Comparison of ENCODE assay signal across 8 cellular contexts in the genomic region with DNA sequence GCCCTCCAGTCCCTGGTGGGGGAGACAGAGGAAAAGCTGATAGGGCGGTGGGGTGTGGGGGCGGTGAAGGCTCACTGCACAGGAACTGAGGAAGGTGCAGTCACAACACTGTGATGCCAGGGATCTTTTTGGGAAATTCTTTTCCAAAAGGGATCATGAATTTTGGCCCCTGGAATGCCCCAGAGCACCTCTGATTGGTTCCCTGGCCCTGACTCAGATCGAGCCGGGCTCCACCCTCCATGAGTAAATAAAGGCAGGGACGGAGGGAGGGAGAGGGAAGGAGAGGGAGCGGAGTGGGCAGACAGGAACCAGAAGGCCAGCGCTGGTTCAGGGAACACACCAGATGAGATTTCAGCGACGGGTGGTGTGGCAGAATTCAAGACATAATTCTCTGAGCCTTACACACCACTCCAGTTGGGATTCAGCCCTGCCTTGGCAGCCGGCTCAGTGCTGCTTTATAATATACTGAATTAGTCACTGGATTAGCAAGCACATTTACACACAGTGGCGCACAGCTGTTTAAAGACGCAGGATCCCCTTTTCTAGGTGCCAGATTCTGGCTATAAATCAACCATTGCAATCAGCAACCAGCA.
DNase-seq lines count a peak whose midpoint lies in the region; ATAC-seq and TF ChIP-seq lines count a peak whose summit lies in the region.

No MANE protein-coding gene starts in this region.

- no peak overlapping the region for H2AFZ ChIP-seq in neural progenitor cell (replicated peaks)

- peaks cover 97% of the 10 kb centered on the region for H3K4me1 Mint-ChIP-seq in activated T-cell treated with anti-CD3 and anti-CD28 coated beads, Interleukin-2, amount 50 U/mL, for 4 hours (ENCODE audit: low read depth)
- H3K4me1 Mint-ChIP-seq in neural progenitor cell (peaks cover 23% of the 10 kb centered on the region), endodermal cell (peaks cover 27% of the 10 kb centered on the region)

- no peaks in the 10 kb centered on the region for H3K9me3 ChIP-seq in colonic mucosa
- no peaks in the 10 kb centered on the region for H3K9me3 ChIP-seq in lower lobe of right lung
- H3K9me3 ChIP-seq in thyroid gland: no peaks in the 10 kb centered on the region
- H3K9me3 ChIP-seq in neural progenitor cell (ENCODE audit: low read depth): no peaks in the 10 kb centered on the region
- H3K9me3 ChIP-seq in endodermal cell (ENCODE audit: control insufficient read depth, low read length): no peaks in the 10 kb centered on the region

- intact Hi-C loops in colonic mucosa (cut with DNase I): no loop called here
- intact Hi-C loops in lower lobe of right lung (cut with DNase I): no loop called here
- intact Hi-C loops in thyroid gland (cut with DNase I): no loop called here

- no peaks in the 10 kb centered on the region for H3K27me3 Mint-ChIP-seq in activated T-cell treated with anti-CD3 and anti-CD28 coated beads, Interleukin-2, amount 50 U/mL, for 4 hours (ENCODE audit: low read depth)
- H3K27me3 Mint-ChIP-seq in neural progenitor cell (ENCODE audit: insufficient read depth, low read depth) (peaks cover 9% of the 10 kb centered on the region), endodermal cell (ENCODE audit: insufficient read depth) (no peaks in the 10 kb centered on the region)

- H3K9me3 Mint-ChIP-seq in activated T-cell treated with anti-CD3 and anti-CD28 coated beads, Interleukin-2, amount 50 U/mL, for 4 hours: no peaks in the 10 kb centered on the region
- H3K9me3 Mint-ChIP-seq in neural progenitor cell (no peaks in the 10 kb centered on the region), endodermal cell (no peaks in the 10 kb centered on the region)

- H3K4me1 ChIP-seq in colonic mucosa (peaks cover 9% of the 10 kb centered on the region), lower lobe of right lung (peaks cover 99% of the 10 kb centered on the region), thyroid gland (peaks cover 6 to 68% of the 10 kb centered on the region in 2 donors), neural progenitor cell (no peaks in the 10 kb centered on the region), endodermal cell (ENCODE audit: control insufficient read depth, insufficient read depth, low read length) (peaks cover 11% of the 10 kb centered on the region)

- H3K27ac ChIP-seq in RWPE1: peak overlapping the region; percentile 98
- peak overlapping the region; percentile 92 for H3K27ac ChIP-seq in colonic mucosa
- H3K27ac ChIP-seq in lower lobe of right lung: peak overlapping the region; percentile 83
- peak overlapping the region; percentile 30 to 69 (median 35) for H3K27ac ChIP-seq in thyroid gland
- H3K27ac ChIP-seq in neural progenitor cell: no peak overlapping the region
- H3K27ac ChIP-seq in endodermal cell (ENCODE audit: low read depth, low read length): no peak overlapping the region

- peak; percentile 61 to 65 for ATAC-seq in activated T-cell treated with anti-CD3 and anti-CD28 coated beads, Interleukin-2, amount 50 U/mL, for 4 hours
- ATAC-seq in lower lobe of right lung: peak; percentile 92

- peak overlapping the region; percentile 66 to 88 for H3K9ac ChIP-seq in colonic mucosa (ENCODE audit: low read depth in 2 of 2, low read length in 2 of 2)
- H3K9ac ChIP-seq in neural progenitor cell: no peak overlapping the region
- no peak overlapping the region for H3K9ac ChIP-seq in endodermal cell (ENCODE audit: extremely low read depth, low read length, poor library complexity, severe bottlenecking)

- H4K20me1 ChIP-seq in neural progenitor cell (ENCODE audit: low read depth): no peaks in the 10 kb centered on the region

- peak in 1 of 2 donors; percentile 27 for TF ChIP-seq POLR2A in thyroid gland (IDR thresholded peaks at IDR 0.05)

- CTCF ChIA-PET in RWPE1 (lab: Yijun Ruan, JAX): interaction anchor here (0.6 to 1.4 kb wide), 2 partner anchors 14 to 217 kb away, joined by 3 to 5 read pairs; no protein-coding TSS in a partner anchor

- peak; percentile 44 for DNase-seq in activated T-cell treated with anti-CD3 and anti-CD28 coated beads, Interleukin-2, amount 50 U/mL, for 4 hours
- DNase-seq in activated T-cell treated with anti-CD3 and anti-CD28 coated beads, Interleukin-2, amount 50 U/mL, for 1 hour: no peak
- DNase-seq in RWPE1 (ENCODE audit: low spot score): peak; percentile 92
- peak; percentile 90 for DNase-seq in colonic mucosa
- DNase-seq in lower lobe of right lung: peak; percentile 70
- peak; percentile 32 to 41 for DNase-seq in thyroid gland
- no peak for DNase-seq in neural progenitor cell (ENCODE audit: low spot score)
- no peak for DNase-seq in endodermal cell

- TF ChIP-seq CTCF in RWPE1 (conservative IDR thresholded peaks at IDR 0.05; ENCODE audit: low read depth): no peak
- no peak for TF ChIP-seq CTCF in colonic mucosa (IDR thresholded peaks at IDR 0.05)
- no peak for TF ChIP-seq CTCF in lower lobe of right lung (IDR thresholded peaks at IDR 0.05)
- TF ChIP-seq CTCF in thyroid gland (IDR thresholded peaks at IDR 0.05): no peak
- TF ChIP-seq CTCF in neural progenitor cell (IDR thresholded peaks at IDR 0.05): no peak
- no peak for TF ChIP-seq CTCF in endodermal cell (conservative IDR thresholded peaks at IDR 0.05)

- H3K36me3 Mint-ChIP-seq in activated T-cell treated with anti-CD3 and anti-CD28 coated beads, Interleukin-2, amount 50 U/mL, for 4 hours (ENCODE audit: insufficient read depth): peaks cover 30% of the 10 kb centered on the region
- H3K36me3 Mint-ChIP-seq in neural progenitor cell: peaks cover 6% of the 10 kb centered on the region
- peaks cover 4% of the 10 kb centered on the region for H3K36me3 Mint-ChIP-seq in endodermal cell (ENCODE audit: low read depth)

- H3K27me3 ChIP-seq in colonic mucosa (no peaks in the 10 kb centered on the region), lower lobe of right lung (ENCODE audit: low read depth) (no peaks in the 10 kb centered on the region), thyroid gland (no peaks in the 10 kb centered on the region), neural progenitor cell (no peaks in the 10 kb centered on the region), endodermal cell (ENCODE audit: control insufficient read depth, insufficient read depth, low read length, poor library complexity, severe bottlenecking) (no peaks in the 10 kb centered on the region)

- POLR2A ChIA-PET in RWPE1 (lab: Yijun Ruan, JAX; ENCODE audit: low non-redundant PET): interaction anchor here (0.6 kb wide), 1 partner anchor 15 kb away, joined by 8 read pairs; no protein-coding TSS in a partner anchor

- H3K27ac Mint-ChIP-seq in neural progenitor cell (no peak overlapping the region), endodermal cell (no peak overlapping the region)

- H3K79me2 ChIP-seq in neural progenitor cell (ENCODE audit: low read depth): no peaks in the 10 kb centered on the region

- no peaks in the 10 kb centered on the region for H3F3A ChIP-seq in neural progenitor cell (ENCODE audit: low read depth)

- peak overlapping the region; percentile 83 for H3K4me3 Mint-ChIP-seq in activated T-cell treated with anti-CD3 and anti-CD28 coated beads, Interleukin-2, amount 50 U/mL, for 4 hours
- H3K4me3 Mint-ChIP-seq in neural progenitor cell (no peak overlapping the region), endodermal cell (no peak overlapping the region)

- peak overlapping the region; percentile 9 for H3K4me3 ChIP-seq in colonic mucosa
- H3K4me3 ChIP-seq in lower lobe of right lung: peak overlapping the region; percentile 39
- H3K4me3 ChIP-seq in thyroid gland (replicated peaks in 1 of 3): peak overlapping the region in 1 of 3 donors; percentile 12
- no peak overlapping the region for H3K4me3 ChIP-seq in neural progenitor cell
- no peak overlapping the region for H3K4me3 ChIP-seq in endodermal cell (ENCODE audit: low read length)

- no peak overlapping the region for H3K4me2 ChIP-seq in neural progenitor cell

- WGBS in thyroid gland, 2 donors: 49 to 53% methylated on average over 12 of the region's 12 CpGs
- 76 to 83% methylated on average over 7 to 12 of the region's 12 CpGs for WGBS in endodermal cell (ENCODE audit: insufficient coverage in 1 of 2, insufficient read length in 1 of 2), 2 experiments

- H3K36me3 ChIP-seq in colonic mucosa (no peaks in the 10 kb centered on the region), lower lobe of right lung (peaks cover 6% of the 10 kb centered on the region), thyroid gland (no peaks in the 10 kb centered on the region), neural progenitor cell (no peaks in the 10 kb centered on the region), endodermal cell (ENCODE audit: control insufficient read depth, insufficient read depth, low read length) (no peaks in the 10 kb centered on the region)

Comparison
In these comparisons a context has a peak if more than half of its experiments do, and no peak if none do; other contexts are left out.
1. DNase-seq: peak in activated T-cell treated with anti-CD3 and anti-CD28 coated beads, Interleukin-2, amount 50 U/mL, for 4 hours (single experiment), RWPE1 (single experiment), colonic mucosa (single experiment), lower lobe of right lung (single experiment) and thyroid gland (2 of 2); none in activated T-cell treated with anti-CD3 and anti-CD28 coated beads, Interleukin-2, amount 50 U/mL, for 1 hour (single experiment), neural progenitor cell (single experiment) and endodermal cell (single experiment).
2. H3K27ac ChIP-seq: peak in RWPE1 (single experiment), colonic mucosa (single experiment), lower lobe of right lung (single experiment) and thyroid gland (3 of 3); none in neural progenitor cell (single experiment) and endodermal cell (single experiment).
3. H3K4me3 ChIP-seq: peak in colonic mucosa (single experiment) and lower lobe of right lung (single experiment); none in neural progenitor cell (single experiment) and endodermal cell (single experiment).
4. H3K9ac ChIP-seq: peak in colonic mucosa (2 of 2); none in neural progenitor cell (single experiment) and endodermal cell (single experiment).